Comparison of ENCODE assay signal across 22 cellular contexts in the genomic region with DNA sequence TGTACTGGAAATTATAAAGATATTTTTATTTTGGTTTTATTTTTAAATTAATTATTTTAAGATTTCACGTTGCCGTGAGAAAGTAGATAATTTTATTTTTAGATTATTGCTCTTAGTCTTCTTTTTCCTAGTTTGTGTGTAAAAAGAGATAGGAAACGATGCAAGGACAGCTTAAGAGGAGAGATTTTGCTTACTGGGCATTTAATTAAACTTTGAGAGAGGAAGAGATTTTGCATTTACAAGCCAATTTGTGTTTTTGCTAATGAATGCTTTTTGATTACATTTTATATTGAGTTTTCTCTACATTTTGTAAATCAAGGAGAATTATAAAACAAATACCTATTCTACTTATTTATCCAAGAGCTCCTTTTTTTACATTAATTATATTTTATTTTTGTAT.
"Had no signal": no experiment of that assay in that cellular context is flagged by ENCODE, and none has a peak within 500 bp of the region (broad histone marks: within the 10 kb centered on the region; RNA-seq: fewer than 3 reads in every experiment).

No MANE protein-coding gene starts in this region.

- H3K4me2 ChIP-seq: KMS-11, SK-N-SH had no signal

- DNase-seq: Kasumi-1, MV-4-11, NCI-H1048, NCI-H1105 treated with DMSO at 0.1 percent for 48 hours, NCI-H1417 treated with DMSO at 0.1 percent for 48 hours, NCI-H146, NCI-H1694 treated with DMSO at 0.1 percent for 48 hours, NCI-H2029, NCI-H2081 treated with DMSO at 0.1 percent for 48 hours, NCI-H2171, NCI-H226, NCI-H446, NCI-H510A, NCI-H524 treated with DMSO at 0.1 percent for 48 hours, NCI-H69, NCI-H774, RPMI8226, SHP77, SK-N-SH, SW 1271 had no signal

- H3K27ac ChIP-seq: HL-60, KMS-11 had no signal

- H3K9me3 ChIP-seq: SK-N-SH had no signal

- H3K9ac ChIP-seq: KMS-11, SK-N-SH had no signal
